In the genomic region with DNA sequence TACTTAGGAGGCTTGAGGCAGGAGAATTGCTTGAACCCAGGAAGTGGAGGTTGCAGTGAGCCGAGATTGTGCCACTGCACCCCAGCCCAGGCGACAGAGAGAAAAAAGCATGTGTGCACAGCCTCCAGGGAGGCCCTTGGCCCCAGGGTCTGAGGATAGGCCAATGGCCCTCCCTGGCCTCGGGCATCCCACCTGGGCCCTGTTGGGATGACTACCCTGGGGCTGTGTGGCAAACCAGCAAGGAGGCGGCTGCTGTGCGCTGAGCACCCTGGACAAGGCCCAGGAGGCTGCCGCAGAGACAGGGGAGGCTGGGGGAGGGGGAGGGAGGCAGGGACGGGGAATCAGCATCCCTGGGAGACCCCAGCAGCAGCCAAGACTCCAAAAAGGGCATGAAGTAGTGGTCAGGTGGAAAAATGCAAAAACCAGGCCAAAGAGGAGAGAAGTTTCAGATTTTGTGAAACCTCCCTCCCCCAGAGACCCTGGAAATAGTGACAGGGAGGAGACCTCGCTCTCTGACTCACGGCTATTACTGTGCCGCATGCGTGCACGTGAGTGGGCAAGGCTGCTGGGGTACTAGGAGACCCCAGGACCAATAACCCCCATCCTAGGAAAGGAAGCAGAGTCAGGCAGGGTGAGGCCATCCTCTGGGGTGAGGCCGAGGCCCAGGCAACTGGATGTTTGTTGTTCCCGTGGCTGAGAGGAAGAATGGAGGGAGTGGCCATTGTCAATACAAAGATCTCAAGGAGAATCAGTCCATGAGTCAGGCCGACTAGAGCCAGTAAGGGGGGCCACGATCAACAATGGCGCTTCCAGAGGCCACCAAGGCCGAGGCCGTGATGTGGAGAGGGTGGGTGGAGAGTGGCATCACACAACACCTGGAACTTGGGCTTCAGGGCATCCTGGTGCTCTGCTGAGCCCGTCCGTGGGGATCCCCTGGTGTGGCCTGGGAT, we compare ENCODE assay signal across 19 cellular contexts. TPM values are rescaled to one million over a fixed set of nuclear protein-coding genes. Genes with fewer than 3 reads are reported as not detected.
DNase-seq lines count a peak whose midpoint lies in the region; ATAC-seq and TF ChIP-seq lines count a peak whose summit lies in the region.
"Had no signal": no experiment of that assay in that cellular context is flagged by ENCODE, and none has a peak within 500 bp of the region (broad histone marks: within the 10 kb centered on the region; RNA-seq: fewer than 3 reads in every experiment).

No MANE protein-coding gene starts in this region.

- H4K8ac ChIP-seq in H9 (replicated peaks; ENCODE audit: insufficient read length, low read depth, low read length): no peak overlapping the region

- no peak overlapping the region for H2BK20ac ChIP-seq in H9 (ENCODE audit: low read depth, low read length, poor library complexity, severe bottlenecking)

- no peak overlapping the region for H3K18ac ChIP-seq in H9 (ENCODE audit: insufficient read length, low read depth, low read length)

- no peak overlapping the region for H2BK5ac ChIP-seq in H9 (ENCODE audit: insufficient read length, low read length)

- ATAC-seq in GM18498 (IDR thresholded peaks at IDR 0.05; ENCODE audit: unreplicated experiment) (no peak), GM19395 (IDR thresholded peaks at IDR 0.05; ENCODE audit: unreplicated experiment) (no peak)

- H3K79me2 ChIP-seq in H9 (ENCODE audit: insufficient read depth, low read length): no peaks in the 10 kb centered on the region

- H3K27ac ChIP-seq in H9 (ENCODE audit: insufficient read length, low read depth, low read length): no peak overlapping the region

- H3K9ac ChIP-seq in H9 (ENCODE audit: extremely low read depth, insufficient read length, low read length): no peak overlapping the region
- H3K9ac ChIP-seq: SK-N-SH had no signal

- H4K5ac ChIP-seq in H9 (ENCODE audit: insufficient read length, low read depth, low read length): no peak overlapping the region

- no peak overlapping the region for H3K4me2 ChIP-seq in H9 (ENCODE audit: insufficient read depth, insufficient read length, low read length)
- H3K4me2 ChIP-seq: SK-N-SH had no signal

- no peaks in the 10 kb centered on the region; the same call in 1 of the 2 replicates for H3K27me3 Mint-ChIP-seq in H9 (ENCODE audit: low read depth)
- H3K27me3 Mint-ChIP-seq in immature natural killer cell (ENCODE audit: low read depth in 3 of 3): peaks cover 8 to 10% (median 8%) of the 10 kb centered on the region in 3 donors

- no peak for TF ChIP-seq CTCF in H9 (conservative IDR thresholded peaks at IDR 0.05)

- peaks cover 4% of the 10 kb centered on the region for H3K23me2 ChIP-seq in H9 (ENCODE audit: insufficient read length, low read depth, low read length, poor library complexity, severe bottlenecking)

- H3K36me3 Mint-ChIP-seq in H9 (ENCODE audit: insufficient read depth in 1 of 3, low read depth in 3 of 3): peaks cover 0 to 5% (median under 1%) of the 10 kb centered on the region in 3 experiments; a peak in 3 of 7 replicates
- H3K36me3 Mint-ChIP-seq in immature natural killer cell: no peaks in the 10 kb centered on the region

- H3K4me1 ChIP-seq in H9 (ENCODE audit: insufficient read depth, low read length): peaks cover 12% of the 10 kb centered on the region; the same call in 1 of the 2 replicates

- H2BK12ac ChIP-seq in H9 (ENCODE audit: insufficient read length, low read depth, low read length): no peak overlapping the region

- no peak overlapping the region for H3K56ac ChIP-seq in H9 (ENCODE audit: insufficient read length, low read depth, low read length)

- no peaks in the 10 kb centered on the region for H4K20me1 ChIP-seq in H9 (ENCODE audit: control insufficient read depth, insufficient read depth, insufficient read length)

- H2AFZ ChIP-seq in H9 (ENCODE audit: low read length): no peak overlapping the region

- H2AK5ac ChIP-seq in H9 (ENCODE audit: insufficient read length, low read length): no peak overlapping the region

- H3K27me3 ChIP-seq in H9 (ENCODE audit: insufficient read depth, low read length): no peaks in the 10 kb centered on the region

- H3K9me3 Mint-ChIP-seq in H9: peaks cover 3 to 5% of the 10 kb centered on the region in 2 experiments
- H3K9me3 Mint-ChIP-seq in immature natural killer cell: no peaks in the 10 kb centered on the region

- no CpG with 5 or more reads among the region's 21 CpGs for WGBS in H9 (ENCODE audit: extremely low coverage, insufficient read length, low lambda C conversion rate)

- H3K27ac Mint-ChIP-seq in H9: peak overlapping the region in 1 of 3 experiments; percentile 87; a peak in 2 of 7 replicates
- H3K27ac Mint-ChIP-seq in immature natural killer cell: peak overlapping the region in 5 of 6 donors; percentile 30 to 91 (median 75)

- H3K14ac ChIP-seq in H9 (ENCODE audit: insufficient read depth, low read length): peak overlapping the region; percentile 36; the same call in 1 of the 2 replicates

- no peak overlapping the region for H4K91ac ChIP-seq in H9 (ENCODE audit: insufficient read length, low read depth, low read length)

- no peak overlapping the region for H3K4ac ChIP-seq in H9 (ENCODE audit: low read depth, low read length)

- H3K4me1 Mint-ChIP-seq in H9 (peaks cover 39 to 40% of the 10 kb centered on the region in 2 experiments), immature natural killer cell (peaks cover 20 to 30% of the 10 kb centered on the region in 2 donors)

- no peak for DNase-seq in H9
- peak; percentile 36 for DNase-seq in astrocyte of the hippocampus (ENCODE audit: low read depth, low spot score)
- no peak for DNase-seq in immature natural killer cell
- DNase-seq in nucleus accumbens (lab: John Stamatoyannopoulos, UW): peak in 33 of 56 donors; percentile 16 to 75 (median 46)
- DNase-seq in HUDEP-2 (lab: John Stamatoyannopoulos, UW; ENCODE audit: unreplicated experiment in 76 of 76): no peak
- DNase-seq in 8988T: no peak
- DNase-seq: activated CD4-positive, alpha-beta T cell treated with anti-CD3 and anti-CD28 coated beads for 1 hour; activated effector memory CD4-positive, alpha-beta T cell treated with anti-CD3 and anti-CD28 coated beads, Interleukin-2, amount 50 U/mL, for 16 hours; amniotic stem cell; Caco-2; glutamatergic neuron; KBM-7; NCI-H2081 treated with DMSO at 0.1 percent for 48 hours; NCI-H526; OCI-M1; SK-N-SH; T-helper 9 cell had no signal

- no peak overlapping the region for H3K23ac ChIP-seq in H9 (ENCODE audit: insufficient read length, low read depth, low read length)

- H3T11ph ChIP-seq in H9 (ENCODE audit: low read length): no peak overlapping the region

- no peak overlapping the region for H2BK120ac ChIP-seq in H9 (ENCODE audit: low read depth, low read length, poor library complexity, severe bottlenecking)

- H3K4me3 Mint-ChIP-seq in H9 (no peak overlapping the region), immature natural killer cell (no peak overlapping the region)

- no peaks in the 10 kb centered on the region for H3K9me3 ChIP-seq in H9 (ENCODE audit: control insufficient read depth, low read depth, low read length)
- H3K9me3 ChIP-seq: Caco-2 had no signal

- H3K79me1 ChIP-seq in H9 (ENCODE audit: insufficient read depth, low read depth, low read length, poor library complexity, severe bottlenecking): no peaks in the 10 kb centered on the region

- H2BK15ac ChIP-seq in H9 (ENCODE audit: low read depth, low read length): no peak overlapping the region

RNA-seq across cellular contexts. Expression of a gene that starts 16.0 kb away (rescaled TPM):
- 39.1 and 42.2 TPM in 2 replicates for total RNA-seq in H9 (2021)
- 1 to 10 TPM; 5.8 to 8.9 (median 7.8) TPM for polyA plus RNA-seq in immature natural killer cell

Comparison
In these comparisons a context has a peak if more than half of its experiments do, and no peak if none do; other contexts are left out.
1. DNase-seq: peak in astrocyte of the hippocampus (single experiment) and nucleus accumbens (33 of 56); none in H9 (single experiment), immature natural killer cell (0 of 3), HUDEP-2 (0 of 76) and 8988T (single experiment).